In the genomic region with DNA sequence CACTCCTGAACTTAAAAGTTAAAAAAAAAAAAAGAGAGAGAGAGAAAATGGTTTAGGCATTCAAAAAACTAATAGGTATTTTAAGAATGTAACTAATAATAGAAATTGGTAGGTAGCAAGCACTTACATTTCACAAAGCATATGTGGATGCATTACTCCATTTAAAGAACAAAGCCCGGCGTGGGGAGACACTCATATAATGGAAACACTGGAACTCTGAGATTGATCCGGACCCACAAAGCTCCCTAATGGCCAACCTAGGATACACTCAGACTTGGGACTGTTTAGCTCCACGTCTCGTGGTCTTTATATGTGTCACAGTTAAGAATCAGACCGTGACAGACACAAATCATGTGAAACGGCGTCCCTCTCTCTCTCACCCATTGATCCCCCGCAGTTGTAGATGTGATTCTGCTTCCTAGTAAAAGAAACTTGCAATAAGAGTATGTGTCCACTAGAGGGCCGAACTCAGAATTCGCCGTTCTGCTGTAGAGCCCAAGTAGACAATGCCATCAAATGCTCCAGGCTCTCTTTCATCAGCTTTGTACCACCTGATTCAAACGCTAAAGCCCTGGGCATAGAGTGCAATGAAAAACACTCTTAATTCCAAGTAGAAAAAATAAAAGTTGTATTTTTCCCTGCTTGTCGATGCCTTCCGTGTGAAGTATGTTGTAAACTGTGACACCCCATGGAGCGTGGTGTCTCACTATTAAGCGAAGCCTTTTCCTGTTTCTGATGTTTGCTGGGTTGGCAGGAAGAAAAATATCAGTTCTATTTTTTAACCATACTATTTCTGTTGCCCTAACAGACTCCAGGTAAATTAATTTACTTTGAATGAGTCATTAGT, we compare ENCODE assay signal across 8 cellular contexts.
A peak's percentile ranks its signal among the peaks of the same experiment; 100 is the strongest.
DNase-seq lines count a peak whose midpoint lies in the region; ATAC-seq and TF ChIP-seq lines count a peak whose summit lies in the region.

No MANE protein-coding gene starts in this region.

- peak; percentile 13 for DNase-seq in DMS79 treated with DMSO at 0.1 percent for 48 hours (lab: John Stamatoyannopoulos, UW)
- DNase-seq in DMS79 (lab: John Stamatoyannopoulos, UW) = no peak
- DNase-seq in NCI-H345 treated with DMSO at 0.1 percent for 48 hours (lab: John Stamatoyannopoulos, UW; ENCODE audit: unreplicated experiment) = peak; percentile 31
- DNase-seq in anterior cingulate cortex (lab: John Stamatoyannopoulos, UW) = peak in 31 of 58 donors; percentile 1 to 56 (median 10)
- peak; percentile 10 to 57 for DNase-seq in hippocampal formation (lab: John Stamatoyannopoulos, UW)
- DNase-seq in sigmoid colon = peak; percentile 67

- no peak for TF ChIP-seq POLR2A in sigmoid colon (IDR thresholded peaks at IDR 0.05)

- H3K9me3 ChIP-seq in sigmoid colon = no peaks in the 10 kb centered on the region

- H3K4me1 ChIP-seq in sigmoid colon = peaks cover 0 to 17% (median 8%) of the 10 kb centered on the region in 4 donors

- TF ChIP-seq EP300 in sigmoid colon (IDR thresholded peaks at IDR 0.05) = no peak

- 27 to 32% methylated on average over 17 of the region's 17 CpGs for WGBS in sigmoid colon, 2 donors

- peak; percentile 59 to 73 (median 62) for TF ChIP-seq CTCF in sigmoid colon (IDR thresholded peaks at IDR 0.05)

- peak; percentile 98 for ATAC-seq in GM19467 (IDR thresholded peaks at IDR 0.05; ENCODE audit: unreplicated experiment)
- peak; percentile 90 for ATAC-seq in HG03457 (IDR thresholded peaks at IDR 0.05; ENCODE audit: unreplicated experiment)

- H3K27ac ChIP-seq in sigmoid colon = no peak overlapping the region

- H3K4me3 ChIP-seq in sigmoid colon = no peak overlapping the region

- H3K36me3 ChIP-seq in sigmoid colon = no peaks in the 10 kb centered on the region

- H3K27me3 ChIP-seq in sigmoid colon = no peaks in the 10 kb centered on the region

- intact Hi-C loops in sigmoid colon (cut with DNase I) = loop anchor here (2.0 to 10.0 kb wide), 3 partner anchors 463 to 1186 kb away; a partner anchor contains a TSS
